1 cellular context compared by ENCODE assay signal in genomic region chr20:53623127-53623453, GRCh38.
TF ChIP-seq lines count a peak whose summit lies in the region.

No MANE protein-coding gene starts in this region.

TF ChIP-seq in WTC11, 78 proteins besides CTCF, POLR2A, EP300 and RAD21 (continued from another document):
- TF ChIP-seq IRF1 (CRISPR knock-in tag; IDR thresholded peaks at IDR 0.05) (no peak), OVOL2 (CRISPR knock-in tag; IDR thresholded peaks at IDR 0.05; ENCODE audit: borderline replicate concordance) (no peak), PREB (CRISPR knock-in tag; IDR thresholded peaks at IDR 0.05; ENCODE audit: borderline replicate concordance) (no peak), FOXP1 (CRISPR knock-in tag; IDR thresholded peaks at IDR 0.05; ENCODE audit: borderline replicate concordance) (no peak), ZNF416 (CRISPR knock-in tag; IDR thresholded peaks at IDR 0.05) (no peak)
